In genomic region chr3:119695480-119695879, GRCh38 we compare ENCODE assay signal across 14 cellular contexts. TPM values are rescaled to one million over a fixed set of nuclear protein-coding genes. Genes with fewer than 3 reads are reported as not detected.
A peak's percentile ranks its signal among the peaks of the same experiment; 100 is the strongest.
DNase-seq lines count a peak whose midpoint lies in the region; TF ChIP-seq lines count a peak whose summit lies in the region.
"Had no signal": no experiment of that assay in that cellular context is flagged by ENCODE, and none has a peak within 500 bp of the region (broad histone marks: within the 10 kb centered on the region; RNA-seq: fewer than 3 reads in every experiment).

No MANE protein-coding gene starts in this region.

- H3K27me3 ChIP-seq in ascending aorta: peaks cover 3% of the 10 kb centered on the region

- H3K36me3 Mint-ChIP-seq in HFFc6 (ENCODE audit: low read depth): no peaks in the 10 kb centered on the region
- H3K36me3 Mint-ChIP-seq: activated CD4-positive, alpha-beta memory T cell treated with anti-CD3 and anti-CD28 coated beads for 36 hours; CD4-positive, CD25-positive, alpha-beta regulatory T cell had no signal

- no peaks in the 10 kb centered on the region for H3K9me3 ChIP-seq in ascending aorta
- H3K9me3 ChIP-seq: prostate gland had no signal

- no peak overlapping the region for H3K27ac Mint-ChIP-seq in HFFc6
- H3K27ac Mint-ChIP-seq: activated CD4-positive, alpha-beta memory T cell treated with anti-CD3 and anti-CD28 coated beads for 36 hours; CD4-positive, CD25-positive, alpha-beta regulatory T cell had no signal

- peaks cover 9% of the 10 kb centered on the region for H3K27me3 Mint-ChIP-seq in HFFc6 (ENCODE audit: insufficient read depth)
- H3K27me3 Mint-ChIP-seq: activated CD4-positive, alpha-beta memory T cell treated with anti-CD3 and anti-CD28 coated beads for 36 hours had no signal

- TF ChIP-seq CTCF in HFFc6 (IDR thresholded peaks at IDR 0.05) (no peak), ascending aorta (IDR thresholded peaks at IDR 0.05) (no peak)

- no peaks in the 10 kb centered on the region for H3K36me3 ChIP-seq in ascending aorta
- H3K36me3 ChIP-seq: prostate gland had no signal

- intact Hi-C loops in ascending aorta (cut with DNase I): no loop called here

- no peak overlapping the region for H3K4me3 ChIP-seq in ascending aorta
- H3K4me3 ChIP-seq: prostate gland had no signal

- H3K4me1 Mint-ChIP-seq in HFFc6 (ENCODE audit: low read depth): no peaks in the 10 kb centered on the region

- H3K4me1 ChIP-seq in ascending aorta: no peaks in the 10 kb centered on the region
- H3K4me1 ChIP-seq: prostate gland had no signal

- H3K27ac ChIP-seq in ascending aorta: no peak overlapping the region
- H3K27ac ChIP-seq: prostate gland had no signal

- no peak overlapping the region for H3K4me3 Mint-ChIP-seq in HFFc6
- H3K4me3 Mint-ChIP-seq: activated CD4-positive, alpha-beta memory T cell treated with anti-CD3 and anti-CD28 coated beads for 36 hours; CD4-positive, CD25-positive, alpha-beta regulatory T cell had no signal

- DNase-seq in ELR (ENCODE audit: low read depth): peak; percentile 55
- DNase-seq in HFFc6: peak; percentile 10
- peak; percentile 9 for DNase-seq in SK-N-DZ (ENCODE audit: low spot score)
- peak; percentile 4 for DNase-seq in left kidney (ENCODE audit: low read depth, low spot score)
- no peak for DNase-seq in activated CD4-positive, CD25-positive, alpha-beta regulatory T cell (lab: John Stamatoyannopoulos, UW)
- DNase-seq in activated effector memory CD4-positive, alpha-beta T cell treated with anti-CD3 and anti-CD28 coated beads, Interleukin-2, amount 50 U/mL, for 16 hours: no peak
- DNase-seq in ascending aorta (ENCODE audit: low spot score in 2 of 2): no peak
- DNase-seq: activated CD4-positive, alpha-beta memory T cell treated with anti-CD3 and anti-CD28 coated beads for 36 hours; amygdala; CD4-positive, CD25-positive, alpha-beta regulatory T cell; GF-D8; NCI-H1436 treated with DMSO at 0.1 percent for 48 hours; T-helper 9 cell had no signal

- no peaks in the 10 kb centered on the region for H3K9me3 Mint-ChIP-seq in HFFc6
- H3K9me3 Mint-ChIP-seq: activated CD4-positive, alpha-beta memory T cell treated with anti-CD3 and anti-CD28 coated beads for 36 hours; CD4-positive, CD25-positive, alpha-beta regulatory T cell had no signal

RNA-seq across cellular contexts. Expression of gene CFAP91, which starts 7.3 kb away (rescaled TPM):
- not detected for total RNA-seq in HFFc6 (2021; fragmentation: NEBNext Ultra II Directional; extraction: Animal tissue kit (Norgen Biotek cat#: 25700))
- polyA plus RNA-seq in SK-N-DZ (2014; cell fraction: cytosol; rRNA removed): 2.2 and 2.9 TPM in 2 replicates
- 5.1 and 6.4 TPM in 2 replicates for polyA plus RNA-seq in SK-N-DZ (2014; cell fraction: nucleus; rRNA removed)
- total RNA-seq in ascending aorta: 3.5 TPM

RNA-seq across cellular contexts. Expression of gene COX17, which starts 18.3 kb away (rescaled TPM):
- 10 to 100 TPM; 28.9 to 41.0 (median 35.2) TPM for total RNA-seq in HFFc6 (2021; fragmentation: NEBNext Ultra II Directional; extraction: Animal tissue kit (Norgen Biotek cat#: 25700))
- polyA plus RNA-seq in SK-N-DZ (2014; cell fraction: cytosol; rRNA removed): 27.6 and 28.1 TPM in 2 replicates
- polyA plus RNA-seq in SK-N-DZ (2014; cell fraction: nucleus; rRNA removed): 24.5 and 26.3 TPM in 2 replicates
- total RNA-seq in ascending aorta: 12.5 TPM

RNA-seq across cellular contexts. Expression of gene POPDC2, which starts 35.1 kb away (rescaled TPM):
- total RNA-seq in HFFc6 (2021; fragmentation: NEBNext Ultra II Directional; extraction: Animal tissue kit (Norgen Biotek cat#: 25700)): under 1 TPM in 4 of 6 experiments, not detected in 2; 0.14 to 0.98 (median 0.70) TPM
- polyA plus RNA-seq in SK-N-DZ (2014; cell fraction: cytosol; rRNA removed): 0.17 and 1.8 TPM in 2 replicates
- 0.50 and 1.8 TPM in 2 replicates for polyA plus RNA-seq in SK-N-DZ (2014; cell fraction: nucleus; rRNA removed)
- 4.7 TPM for total RNA-seq in ascending aorta

Comparison
In these comparisons a context has a peak if more than half of its experiments do, and no peak if none do; other contexts are left out.
1. DNase-seq: peak in ELR (single experiment), HFFc6 (single experiment), SK-N-DZ (single experiment) and left kidney (single experiment); none in activated CD4-positive, CD25-positive, alpha-beta regulatory T cell (0 of 4), activated effector memory CD4-positive, alpha-beta T cell treated with anti-CD3 and anti-CD28 coated beads, Interleukin-2, amount 50 U/mL, for 16 hours (single experiment) and ascending aorta (0 of 2).